Comparison of ENCODE assay signal across 8 cellular contexts in genomic region chr3:177195242-177195940, GRCh38. TPM values are rescaled to one million over a fixed set of nuclear protein-coding genes. Genes with fewer than 3 reads are reported as not detected.
DNase-seq lines count a peak whose midpoint lies in the region; ATAC-seq and TF ChIP-seq lines count a peak whose summit lies in the region.

No MANE protein-coding gene starts in this region.

- no peaks in the 10 kb centered on the region for H3K36me3 ChIP-seq in SK-N-SH (replicated peaks in 1 of 2; ENCODE audit: control insufficient read depth in 1 of 2, insufficient read depth in 2 of 2, low read length in 1 of 2)

- H3K36me3 Mint-ChIP-seq in stimulated activated naive CD8-positive, alpha-beta T cell treated with anti-CD3 and anti-CD28 coated beads, Interleukin-15, Interleukin-2, amounts not matched to agents 100 ng/mL and 50 ng/mL, for 24 hours (ENCODE audit: low read depth), result peaks cover 37% of the 10 kb centered on the region

- H3K4me2 ChIP-seq in SK-N-SH, result peak overlapping the region; percentile 94

- no peak overlapping the region for H2AFZ ChIP-seq in SK-N-SH (ENCODE audit: low read depth)

- ATAC-seq in SK-N-SH treated with all-trans-retinoic acid at 6 μM for 48 hours, result no peak
- ATAC-seq in HG02970 (IDR thresholded peaks at IDR 0.05; ENCODE audit: low FRiP score, unreplicated experiment), result no peak

- H3K27me3 Mint-ChIP-seq in stimulated activated naive CD8-positive, alpha-beta T cell treated with anti-CD3 and anti-CD28 coated beads, Interleukin-15, Interleukin-2, amounts not matched to agents 100 ng/mL and 50 ng/mL, for 24 hours, result no peaks in the 10 kb centered on the region

- peak overlapping the region; percentile 97 for H3K4me3 Mint-ChIP-seq in stimulated activated naive CD8-positive, alpha-beta T cell treated with anti-CD3 and anti-CD28 coated beads, Interleukin-15, Interleukin-2, amounts not matched to agents 100 ng/mL and 50 ng/mL, for 24 hours

- H3K27ac ChIP-seq in SK-N-SH (ENCODE audit: low read depth in 2 of 2, low read length in 1 of 2) (peak overlapping the region; percentile 87 to 99), layer of hippocampus (ENCODE audit: low read depth, low read length) (peak overlapping the region; percentile 90)

- TF ChIP-seq CTCF in SK-N-SH (IDR thresholded peaks at IDR 0.05), result no peak
- no peak for TF ChIP-seq CTCF in astrocyte of the spinal cord (IDR thresholded peaks at IDR 0.05; ENCODE audit: low read depth, low read length)

- no peaks in the 10 kb centered on the region for H3K9me2 ChIP-seq in SK-N-SH

- H3K4me3 ChIP-seq in SK-N-SH (ENCODE audit: low read depth in 2 of 2, low read length in 1 of 2) (peak overlapping the region; percentile 85 to 99), astrocyte of the spinal cord (ENCODE audit: low read depth, low read length) (peak overlapping the region; percentile 86)

- DNase-seq in SK-N-SH, result peak; percentile 36
- DNase-seq in NCI-H748 (lab: John Stamatoyannopoulos, UW; ENCODE audit: unreplicated experiment), result peak; percentile 44
- DNase-seq in astrocyte of the spinal cord (ENCODE audit: low read depth, low spot score), result peak; percentile 44
- no peak for DNase-seq in cerebellar nuclear complex (lab: John Stamatoyannopoulos, UW)

- WGBS in SK-N-SH (ENCODE audit: low lambda C conversion rate), result 8% methylated on average over 8 of the region's 8 CpGs

- H3K4me1 Mint-ChIP-seq in stimulated activated naive CD8-positive, alpha-beta T cell treated with anti-CD3 and anti-CD28 coated beads, Interleukin-15, Interleukin-2, amounts not matched to agents 100 ng/mL and 50 ng/mL, for 24 hours (ENCODE audit: low read depth), result peaks cover 71% of the 10 kb centered on the region

- peaks cover 6 to 19% of the 10 kb centered on the region in 2 experiments; a peak in 3 of 4 replicates for H3K4me1 ChIP-seq in SK-N-SH (ENCODE audit: control insufficient read depth in 1 of 2, insufficient read depth in 2 of 2, low read depth in 1 of 2, low read length in 1 of 2)

- peak overlapping the region; percentile 99 for H3K27ac Mint-ChIP-seq in stimulated activated naive CD8-positive, alpha-beta T cell treated with anti-CD3 and anti-CD28 coated beads, Interleukin-15, Interleukin-2, amounts not matched to agents 100 ng/mL and 50 ng/mL, for 24 hours

- TF ChIP-seq RAD21 in SK-N-SH (IDR thresholded peaks at IDR 0.05; ENCODE audit: low read length), result no peak

- H3K9me3 Mint-ChIP-seq in stimulated activated naive CD8-positive, alpha-beta T cell treated with anti-CD3 and anti-CD28 coated beads, Interleukin-15, Interleukin-2, amounts not matched to agents 100 ng/mL and 50 ng/mL, for 24 hours, result no peaks in the 10 kb centered on the region

- no peaks in the 10 kb centered on the region for H3K9me3 ChIP-seq in SK-N-SH

- H3K79me2 ChIP-seq in SK-N-SH (ENCODE audit: insufficient read depth), result peaks cover 63% of the 10 kb centered on the region

- no peak for TF ChIP-seq EP300 in SK-N-SH (IDR thresholded peaks at IDR 0.05; ENCODE audit: borderline replicate concordance in 1 of 2, low read depth in 1 of 2, low read length in 1 of 2)

- POLR2A ChIA-PET in SK-N-SH (lab: Yijun Ruan, JAX), result interaction anchor here (2.2 to 4.2 kb wide), 2 partner anchors 144 to 166 kb away, joined by 13 to 51 read pairs; no protein-coding TSS in a partner anchor

- H4K20me1 ChIP-seq in SK-N-SH (ENCODE audit: insufficient read depth), result peaks cover 40% of the 10 kb centered on the region

- CTCF ChIA-PET in SK-N-SH (lab: Yijun Ruan, JAX), result interaction anchor here (0.6 to 2.7 kb wide), 7 partner anchors 15 to 1190 kb away, joined by 3 to 11 read pairs (median 3); no protein-coding TSS in a partner anchor

- H3K27me3 ChIP-seq in SK-N-SH (ENCODE audit: insufficient read depth) (no peaks in the 10 kb centered on the region), layer of hippocampus (ENCODE audit: control insufficient read depth, insufficient read depth, low read length) (no peaks in the 10 kb centered on the region)

- in situ Hi-C loops in astrocyte of the spinal cord (cut with HindIII; ENCODE audit: low sequenced_read_pairs), result no loop called here

- peak overlapping the region; percentile 97 for H3K9ac ChIP-seq in SK-N-SH

- H3F3A ChIP-seq in SK-N-SH (replicated peaks; ENCODE audit: insufficient read depth), result peaks cover 11% of the 10 kb centered on the region

TF ChIP-seq in SK-N-SH, 30 proteins besides CTCF, POLR2A, EP300 and RAD21:
- TF ChIP-seq RCOR1 (IDR thresholded peaks at IDR 0.05; ENCODE audit: low read length) (no peak), MAX (IDR thresholded peaks at IDR 0.05; ENCODE audit: low read depth) (peak; percentile 23; the same call in 1 of the 2 replicates), JUND (IDR thresholded peaks at IDR 0.05) (no peak), MEF2A (IDR thresholded peaks at IDR 0.05; ENCODE audit: borderline replicate concordance, low read depth) (no peak)

TF ChIP-seq in SK-N-SH treated with all-trans-retinoic acid at 6 μM for 48 hours, 23 proteins besides CTCF, POLR2A, EP300 and RAD21:
- TF ChIP-seq ZC3H10 (CRISPR knock-in tag; IDR thresholded peaks at IDR 0.05) (no peak), POU6F1 (CRISPR knock-in tag; IDR thresholded peaks at IDR 0.05; ENCODE audit: borderline replicate concordance, low read depth) (no peak), BACH2 (CRISPR knock-in tag; IDR thresholded peaks at IDR 0.05; ENCODE audit: borderline replicate concordance) (no peak), ZFP3 (CRISPR knock-in tag; IDR thresholded peaks at IDR 0.05) (no peak), ZFP30 (CRISPR knock-in tag; IDR thresholded peaks at IDR 0.05) (no peak), ZNF8 (CRISPR knock-in tag; IDR thresholded peaks at IDR 0.05) (no peak), TSHZ2 (CRISPR knock-in tag; IDR thresholded peaks at IDR 0.05) (no peak)

RNA-seq across cellular contexts. Expression of gene TBL1XR1, which starts 1.9 kb away (rescaled TPM):
- 16.7 and 20.9 TPM in 2 replicates for polyA plus RNA-seq in SK-N-SH (2012; rRNA removed)
- polyA plus RNA-seq in SK-N-SH (2012; cell fraction: cytosol; rRNA removed), result 18.9 and 19.1 TPM in 2 replicates
- polyA plus RNA-seq in SK-N-SH (2012; cell fraction: nucleus; rRNA removed), result 19.8 and 38.8 TPM in 2 replicates

Comparison
In these comparisons a context has a peak if more than half of its experiments do, and no peak if none do; other contexts are left out.
1. DNase-seq: peak in SK-N-SH (single experiment), NCI-H748 (single experiment) and astrocyte of the spinal cord (single experiment); none in cerebellar nuclear complex (0 of 2).